In the genomic region with DNA sequence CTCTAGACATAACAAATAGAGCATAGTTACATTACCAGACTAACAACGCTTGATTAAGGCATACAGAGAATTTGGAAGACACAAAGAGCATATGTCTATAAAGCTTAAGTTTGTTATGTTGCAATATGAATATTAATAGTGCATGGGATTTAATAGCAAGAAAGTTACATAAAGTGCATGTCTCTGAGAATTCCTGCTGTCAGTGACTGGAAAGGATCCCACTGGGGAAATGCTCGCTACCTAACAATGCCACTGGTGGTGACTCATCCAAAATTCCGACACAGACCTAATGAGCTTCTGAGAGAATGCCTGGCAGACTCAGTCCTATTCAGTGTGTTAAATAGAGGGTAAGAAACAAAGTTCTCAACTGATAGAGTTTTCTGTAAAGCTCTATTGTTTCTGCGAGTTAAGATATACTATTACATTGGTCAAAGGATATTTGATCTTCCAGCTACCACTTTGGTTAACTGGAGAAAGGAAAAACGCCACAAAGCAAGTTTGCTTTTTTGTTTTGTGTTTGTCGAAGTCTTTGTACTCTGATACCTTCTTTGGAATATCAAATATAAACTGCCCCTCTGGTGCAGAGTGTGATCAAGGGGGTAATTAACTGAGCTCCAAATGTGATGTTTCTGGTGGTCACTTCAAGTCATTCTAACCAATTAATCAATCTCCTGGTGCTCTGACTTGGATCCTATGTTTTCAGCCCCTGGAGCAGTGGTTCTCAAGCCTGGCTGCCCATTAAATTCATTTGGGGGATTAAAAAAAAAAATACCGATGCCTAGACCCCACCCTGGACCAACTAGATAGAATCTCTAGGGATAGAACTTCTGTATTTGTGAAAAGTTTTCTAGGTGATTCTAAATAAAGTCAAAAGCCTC, we compare ENCODE assay signal across 9 cellular contexts.
DNase-seq lines count a peak whose midpoint lies in the region; ATAC-seq and TF ChIP-seq lines count a peak whose summit lies in the region.
"Had no signal": no experiment of that assay in that cellular context is flagged by ENCODE, and none has a peak within 500 bp of the region (broad histone marks: within the 10 kb centered on the region; RNA-seq: fewer than 3 reads in every experiment).

No MANE protein-coding gene starts in this region.

- TF ChIP-seq CTCF in epithelial cell of proximal tubule (conservative IDR thresholded peaks at IDR 0.05; ENCODE audit: low read depth, low read length): no peak

- DNase-seq in NCI-H69 (lab: John Stamatoyannopoulos, UW) (peak; percentile 56), epithelial cell of proximal tubule (ENCODE audit: low read depth) (peak; percentile 79), mucosa of gallbladder (ENCODE audit: low spot score) (peak; percentile 34), NCI-H1105 treated with DMSO at 0.1 percent for 48 hours (lab: John Stamatoyannopoulos, UW) (no peak), NOMO-1 (lab: John Stamatoyannopoulos, UW; ENCODE audit: unreplicated experiment in 2 of 2) (no peak)

- no peak for ATAC-seq in HG03439 (IDR thresholded peaks at IDR 0.05; ENCODE audit: unreplicated experiment)
- ATAC-seq in HG03432 (IDR thresholded peaks at IDR 0.05; ENCODE audit: unreplicated experiment): no peak

- peak overlapping the region; percentile 14; the same call in 1 of the 2 replicates for H3K27ac ChIP-seq in ACC112 (ENCODE audit: low read depth, low read length)
- H3K27ac ChIP-seq: BLaER1 had no signal

- no peak overlapping the region for H2AFZ ChIP-seq in ACC112 (ENCODE audit: low read length, unreplicated experiment)

- no peaks in the 10 kb centered on the region for H3K27me3 ChIP-seq in ACC112 (ENCODE audit: insufficient read depth, low read length)
- H3K27me3 ChIP-seq: BLaER1 had no signal

- no peaks in the 10 kb centered on the region for H3K79me2 ChIP-seq in ACC112 (ENCODE audit: control insufficient read depth, insufficient read depth, low read length, unreplicated experiment)

- H3K4me3 ChIP-seq in ACC112 (ENCODE audit: low read depth, low read length) (no peak overlapping the region), epithelial cell of proximal tubule (ENCODE audit: low read depth, low read length) (no peak overlapping the region)
- H3K4me3 ChIP-seq: BLaER1 had no signal

- peaks cover 20% of the 10 kb centered on the region for H3K4me1 ChIP-seq in ACC112 (ENCODE audit: control insufficient read depth, insufficient read depth, low read length, unreplicated experiment)

- no peaks in the 10 kb centered on the region for H3K36me3 ChIP-seq in ACC112 (ENCODE audit: insufficient read depth, low read length)
- H3K36me3 ChIP-seq: BLaER1 had no signal

Comparison
In these comparisons a context has a peak if more than half of its experiments do, and no peak if none do; other contexts are left out.
1. DNase-seq: peak in NCI-H69 (single experiment), epithelial cell of proximal tubule (single experiment) and mucosa of gallbladder (single experiment); none in NCI-H1105 treated with DMSO at 0.1 percent for 48 hours (single experiment) and NOMO-1 (0 of 2).